In genomic region chr7:113086928-113087277, GRCh38 we compare ENCODE assay signal across 8 cellular contexts. TPM values are rescaled to one million over a fixed set of nuclear protein-coding genes. Genes with fewer than 3 reads are reported as not detected.
A peak's percentile ranks its signal among the peaks of the same experiment; 100 is the strongest.
DNase-seq lines count a peak whose midpoint lies in the region; ATAC-seq, FAIRE-seq and TF ChIP-seq lines count a peak whose summit lies in the region.

No MANE protein-coding gene starts in this region.

- no peak overlapping the region for H3K27ac Mint-ChIP-seq in WTC11

- no peaks in the 10 kb centered on the region for H3K27me3 ChIP-seq in rectal smooth muscle tissue (ENCODE audit: control insufficient read depth, insufficient read depth, low read length)

- FAIRE-seq in urothelium cell line (lab: Jason Lieb, UNC): no peak

- H3K4me3 ChIP-seq in fibroblast of villous mesenchyme (ENCODE audit: low read depth, low read length) (peak overlapping the region; percentile 66), rectal smooth muscle tissue (ENCODE audit: low read length) (peak overlapping the region; percentile 61)

- POLR2A ChIA-PET in WTC11 (lab: Charles Lee): interaction anchor here (0.6 to 1.5 kb wide), 5 partner anchors 10 to 410 kb away, joined by 3 to 8 read pairs (median 5); a partner anchor contains a TSS

- peak overlapping the region; percentile 76 for H3K4me3 Mint-ChIP-seq in WTC11
- H3K4me3 Mint-ChIP-seq in activated T-cell treated with anti-CD3 and anti-CD28 coated beads, Interleukin-2, amount 50 U/mL, for 4 hours: no peak overlapping the region

- peaks cover 18% of the 10 kb centered on the region for H3K4me1 Mint-ChIP-seq in WTC11
- H3K4me1 Mint-ChIP-seq in activated T-cell treated with anti-CD3 and anti-CD28 coated beads, Interleukin-2, amount 50 U/mL, for 4 hours (ENCODE audit: low read depth): peaks cover 7% of the 10 kb centered on the region

- CTCF ChIA-PET in WTC11 (lab: Charles Lee): interaction anchor here (0.6 to 1.7 kb wide), 8 partner anchors 11 to 335 kb away, joined by 3 to 10 read pairs (median 4); partner anchors contain the start of gene TMEM168

- H3K9me3 Mint-ChIP-seq in WTC11: no peaks in the 10 kb centered on the region
- H3K9me3 Mint-ChIP-seq in activated T-cell treated with anti-CD3 and anti-CD28 coated beads, Interleukin-2, amount 50 U/mL, for 4 hours: no peaks in the 10 kb centered on the region

- no peak for TF ChIP-seq CTCF in WTC11 (IDR thresholded peaks at IDR 0.05)
- no peak for TF ChIP-seq CTCF in fibroblast of villous mesenchyme (IDR thresholded peaks at IDR 0.05; ENCODE audit: insufficient read depth, low read depth, low read length)

- no peaks in the 10 kb centered on the region for H3K4me1 ChIP-seq in rectal smooth muscle tissue (ENCODE audit: control insufficient read depth, insufficient read depth, low read length)

- H3K36me3 Mint-ChIP-seq in WTC11: no peaks in the 10 kb centered on the region
- no peaks in the 10 kb centered on the region for H3K36me3 Mint-ChIP-seq in activated T-cell treated with anti-CD3 and anti-CD28 coated beads, Interleukin-2, amount 50 U/mL, for 4 hours (ENCODE audit: insufficient read depth)

- H3K27ac ChIP-seq in rectal smooth muscle tissue (ENCODE audit: low read depth, low read length): no peak overlapping the region

- H3K9ac ChIP-seq in rectal smooth muscle tissue (ENCODE audit: low read length): no peak overlapping the region

- ATAC-seq in WTC11 (no peak), HG03565 (IDR thresholded peaks at IDR 0.05; ENCODE audit: unreplicated experiment) (no peak), HG02981 (IDR thresholded peaks at IDR 0.05; ENCODE audit: unreplicated experiment) (no peak)
- ATAC-seq in activated T-cell treated with anti-CD3 and anti-CD28 coated beads, Interleukin-2, amount 50 U/mL, for 4 hours: no peak

- H3K27me3 Mint-ChIP-seq in WTC11 (ENCODE audit: low read depth): peaks cover 48% of the 10 kb centered on the region
- peaks cover 54% of the 10 kb centered on the region for H3K27me3 Mint-ChIP-seq in activated T-cell treated with anti-CD3 and anti-CD28 coated beads, Interleukin-2, amount 50 U/mL, for 4 hours (ENCODE audit: low read depth)

- no peaks in the 10 kb centered on the region for H3K36me3 ChIP-seq in rectal smooth muscle tissue (ENCODE audit: control insufficient read depth, insufficient read depth, low read length)

- peak; percentile 4 for DNase-seq in H4 (ENCODE audit: low spot score)
- no peak for DNase-seq in WTC11 (ENCODE audit: low spot score)
- DNase-seq in fibroblast of villous mesenchyme (ENCODE audit: low read depth): no peak
- DNase-seq in urothelium cell line (ENCODE audit: low spot score): no peak
- DNase-seq in activated T-cell treated with anti-CD3 and anti-CD28 coated beads, Interleukin-2, amount 50 U/mL, for 4 hours: no peak

TF ChIP-seq in WTC11, 78 proteins besides CTCF, POLR2A, EP300 and RAD21:
- TF ChIP-seq ZMAT4 (CRISPR knock-in tag; IDR thresholded peaks at IDR 0.05) (no peak), MLX (CRISPR knock-in tag; IDR thresholded peaks at IDR 0.05) (no peak)

RNA-seq across cellular contexts. Expression of gene GPR85, which starts 0.3 kb away (rescaled TPM):
- total RNA-seq in H4 (2014; rRNA removed; shearing (Covaris generic)): 2.4 and 2.7 TPM in 2 replicates
- total RNA-seq in WTC11 (2021): 0.09 to 0.34 TPM (median 0.09 TPM) in 3 replicates
- total RNA-seq in fibroblast of villous mesenchyme: 2.6 TPM in 2 replicates
- not detected for total RNA-seq in activated T-cell treated with anti-CD3 and anti-CD28 coated beads, Interleukin-2, amount 50 U/mL, for 4 hours

RNA-seq across cellular contexts. Expression of gene SMIM30, which starts 31.5 kb away (rescaled TPM):
- total RNA-seq in H4 (2014; rRNA removed; shearing (Covaris generic)): 131 and 137 TPM in 2 replicates
- 44.8 to 47.9 TPM (median 47.2 TPM) in 3 replicates for total RNA-seq in WTC11 (2021)
- 47.4 and 75.6 TPM in 2 replicates for total RNA-seq in fibroblast of villous mesenchyme
- total RNA-seq in activated T-cell treated with anti-CD3 and anti-CD28 coated beads, Interleukin-2, amount 50 U/mL, for 4 hours: 10 to 100 TPM; 36.8 to 44.7 (median 39.5) TPM
